15 cellular contexts compared by ENCODE assay signal in the genomic region with DNA sequence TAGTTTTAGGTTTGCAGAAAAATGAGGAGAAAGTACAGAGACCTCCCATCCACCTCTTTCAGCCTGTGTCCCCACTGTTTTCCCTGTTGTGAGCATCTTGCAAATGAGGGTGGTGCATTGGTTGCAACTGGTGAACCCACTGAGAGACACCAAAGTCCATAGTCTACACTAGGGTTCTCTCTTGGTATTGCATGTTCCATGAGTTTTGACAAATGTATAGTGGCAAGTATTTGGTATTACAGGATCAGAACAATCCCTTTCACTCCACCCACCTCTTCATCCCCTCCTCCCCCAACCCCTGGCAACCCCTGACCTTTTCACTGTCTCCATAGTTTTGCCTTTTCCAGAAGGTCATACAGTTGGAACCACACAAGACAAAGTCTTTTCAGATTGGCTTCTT. TPM values are rescaled to one million over a fixed set of nuclear protein-coding genes. Genes with fewer than 3 reads are reported as not detected.
"Had no signal": no experiment of that assay in that cellular context is flagged by ENCODE, and none has a peak within 500 bp of the region (broad histone marks: within the 10 kb centered on the region; RNA-seq: fewer than 3 reads in every experiment).

No MANE protein-coding gene starts in this region.

- H3K4me3 Mint-ChIP-seq: activated naive CD4-positive, alpha-beta T cell treated with anti-CD3 and anti-CD28 coated beads, Interleukin-2, amount 10 ng/mL, durations not matched to agents 7 days and 5 days had no signal

- H3K27me3 Mint-ChIP-seq: activated naive CD4-positive, alpha-beta T cell treated with anti-CD3 and anti-CD28 coated beads, Interleukin-2, amount 10 ng/mL, durations not matched to agents 7 days and 5 days had no signal

- H3K36me3 ChIP-seq: cardiac muscle cell, left lung, prostate gland had no signal

- H3K9me3 Mint-ChIP-seq: activated naive CD4-positive, alpha-beta T cell treated with anti-CD3 and anti-CD28 coated beads, Interleukin-2, amount 10 ng/mL, durations not matched to agents 7 days and 5 days had no signal

- H3K4me1 ChIP-seq: left lung, prostate gland had no signal

- H3K9me3 ChIP-seq: left lung, prostate gland had no signal

- H3K27me3 ChIP-seq: dorsolateral prefrontal cortex, left lung had no signal

- DNase-seq: activated CD4-positive, alpha-beta T cell treated with anti-CD3 and anti-CD28 coated beads, Interleukin-2, amount 50 U/mL, for 1 hour; activated CD4-positive, CD25-positive, alpha-beta regulatory T cell; activated naive CD4-positive, alpha-beta T cell treated with anti-CD3 and anti-CD28 coated beads, Interleukin-2, amount 10 ng/mL, durations not matched to agents 7 days and 5 days; activated T-cell treated with anti-CD3 and anti-CD28 coated beads, Interleukin-2, amount 50 U/mL, for 1 hour; dorsolateral prefrontal cortex; kidney; left lung; right cardiac atrium; small intestine had no signal

- H3K4me3 ChIP-seq: cardiac muscle cell, dorsolateral prefrontal cortex, hepatocyte, left lung, prostate gland had no signal

- ATAC-seq: left lung, right cardiac atrium had no signal

- H3K27ac Mint-ChIP-seq: activated naive CD4-positive, alpha-beta T cell treated with anti-CD3 and anti-CD28 coated beads, Interleukin-2, amount 10 ng/mL, durations not matched to agents 7 days and 5 days had no signal

- H3K27ac ChIP-seq: cardiac muscle cell, dorsolateral prefrontal cortex, hepatocyte, left lung, prostate gland had no signal

RNA-seq across cellular contexts. Expression of a gene that starts 20.1 kb away (rescaled TPM):
- total RNA-seq: cardiac muscle cell, glomerular endothelial cell, hepatocyte, osteoblast had no signal
- polyA plus RNA-seq: cardiac muscle cell, hepatocyte, neural cell had no signal
